1 cellular context compared by ENCODE assay signal in genomic region chr11:36016709-36017108, GRCh38.
A peak's percentile ranks its signal among the peaks of the same experiment; 100 is the strongest.
TF ChIP-seq lines count a peak whose summit lies in the region.

No MANE protein-coding gene starts in this region.

TF ChIP-seq in K562, 482 proteins besides CTCF, POLR2A, EP300 and RAD21 (continued from another document):
- TF ChIP-seq, protein P1, sequence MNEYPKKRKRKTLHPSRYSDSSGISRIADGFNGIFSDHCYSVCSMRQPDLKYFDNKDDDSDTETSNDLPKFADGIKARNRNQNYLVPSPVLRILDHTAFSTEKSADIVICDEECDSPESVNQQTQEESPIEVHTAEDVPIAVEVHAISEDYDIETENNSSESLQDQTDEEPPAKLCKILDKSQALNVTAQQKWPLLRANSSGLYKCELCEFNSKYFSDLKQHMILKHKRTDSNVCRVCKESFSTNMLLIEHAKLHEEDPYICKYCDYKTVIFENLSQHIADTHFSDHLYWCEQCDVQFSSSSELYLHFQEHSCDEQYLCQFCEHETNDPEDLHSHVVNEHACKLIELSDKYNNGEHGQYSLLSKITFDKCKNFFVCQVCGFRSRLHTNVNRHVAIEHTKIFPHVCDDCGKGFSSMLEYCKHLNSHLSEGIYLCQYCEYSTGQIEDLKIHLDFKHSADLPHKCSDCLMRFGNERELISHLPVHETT (CRISPR knock-in tag; conservative IDR thresholded peaks at IDR 0.05 in 1 of 2, IDR thresholded peaks at IDR 0.05 in 1 of 2) = no peak
- TF ChIP-seq SETDB1 (IDR thresholded peaks at IDR 0.05; ENCODE audit: low read length) (no peak), NBN (IDR thresholded peaks at IDR 0.05; ENCODE audit: low read depth) (no peak), CEBPG (CRISPR knock-in tag; IDR thresholded peaks at IDR 0.05) (no peak), CEBPG (tag; conservative IDR thresholded peaks at IDR 0.05 in 1 of 2, IDR thresholded peaks at IDR 0.05 in 1 of 2) (peak; percentile 79 to 84), WHSC1 (IDR thresholded peaks at IDR 0.05; ENCODE audit: low read length) (no peak), GTF3C2 (IDR thresholded peaks at IDR 0.05; ENCODE audit: borderline replicate concordance, extremely low read depth, insufficient read length) (no peak), MEIS2 (IDR thresholded peaks at IDR 0.05; ENCODE audit: partially characterized antibody) (no peak), ERF (CRISPR knock-in tag; IDR thresholded peaks at IDR 0.05) (no peak)
- TF ChIP-seq, protein P2, sequence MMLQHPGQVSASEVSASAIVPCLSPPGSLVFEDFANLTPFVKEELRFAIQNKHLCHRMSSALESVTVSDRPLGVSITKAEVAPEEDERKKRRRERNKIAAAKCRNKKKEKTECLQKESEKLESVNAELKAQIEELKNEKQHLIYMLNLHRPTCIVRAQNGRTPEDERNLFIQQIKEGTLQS (IDR thresholded peaks at IDR 0.05) = peak; percentile 49
- TF ChIP-seq, protein P2 (CRISPR knock-in tag; conservative IDR thresholded peaks at IDR 0.05) = no peak
- TF ChIP-seq, protein P3, sequence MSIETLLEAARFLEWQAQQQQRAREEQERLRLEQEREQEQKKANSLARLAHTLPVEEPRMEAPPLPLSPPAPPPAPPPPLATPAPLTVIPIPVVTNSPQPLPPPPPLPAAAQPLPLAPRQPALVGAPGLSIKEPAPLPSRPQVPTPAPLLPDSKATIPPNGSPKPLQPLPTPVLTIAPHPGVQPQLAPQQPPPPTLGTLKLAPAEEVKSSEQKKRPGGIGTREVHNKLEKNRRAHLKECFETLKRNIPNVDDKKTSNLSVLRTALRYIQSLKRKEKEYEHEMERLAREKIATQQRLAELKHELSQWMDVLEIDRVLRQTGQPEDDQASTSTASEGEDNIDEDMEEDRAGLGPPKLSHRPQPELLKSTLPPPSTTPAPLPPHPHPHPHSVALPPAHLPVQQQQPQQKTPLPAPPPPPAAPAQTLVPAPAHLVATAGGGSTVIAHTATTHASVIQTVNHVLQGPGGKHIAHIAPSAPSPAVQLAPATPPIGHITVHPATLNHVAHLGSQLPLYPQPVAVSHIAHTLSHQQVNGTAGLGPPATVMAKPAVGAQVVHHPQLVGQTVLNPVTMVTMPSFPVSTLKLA (conservative IDR thresholded peaks at IDR 0.05) = no peak
